23 cellular contexts compared by ENCODE assay signal in the genomic region with DNA sequence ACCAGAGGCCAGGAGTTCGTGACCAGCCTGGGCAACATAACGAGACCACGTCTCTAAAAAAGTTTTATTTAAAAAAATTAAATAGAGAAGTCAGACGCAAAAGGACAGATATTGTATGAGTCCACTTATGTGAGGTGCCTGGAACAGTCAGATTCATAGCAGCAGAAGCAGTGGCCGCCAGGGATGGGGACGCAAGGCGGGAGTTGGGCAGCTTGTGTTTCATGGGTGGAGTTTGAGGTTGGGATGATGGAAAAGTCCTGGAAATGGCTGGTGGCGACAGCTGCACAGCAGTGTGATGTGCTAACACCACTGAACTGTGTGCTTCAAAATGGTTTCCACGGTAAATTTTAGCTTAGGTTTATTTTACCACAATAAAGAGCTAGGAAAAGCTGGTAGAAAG. TPM values are rescaled to one million over a fixed set of nuclear protein-coding genes. Genes with fewer than 3 reads are reported as not detected.
DNase-seq lines count a peak whose midpoint lies in the region; ATAC-seq and TF ChIP-seq lines count a peak whose summit lies in the region.
"Had no signal": no experiment of that assay in that cellular context is flagged by ENCODE, and none has a peak within 500 bp of the region (broad histone marks: within the 10 kb centered on the region; RNA-seq: fewer than 3 reads in every experiment).

No MANE protein-coding gene starts in this region.

- intact Hi-C loops in sigmoid colon (cut with DNase I) = no loop called here

- no peak for TF ChIP-seq CTCF in sigmoid colon (IDR thresholded peaks at IDR 0.05)

- H3K27ac ChIP-seq in sigmoid colon = no peak overlapping the region
- H3K27ac ChIP-seq: 22Rv1, GM23248, RWPE1 had no signal

- H3K9me3 ChIP-seq in sigmoid colon = no peaks in the 10 kb centered on the region

- ATAC-seq in HG03439 (IDR thresholded peaks at IDR 0.05; ENCODE audit: unreplicated experiment) (no peak), GM18858 (IDR thresholded peaks at IDR 0.05; ENCODE audit: unreplicated experiment) (no peak)
- ATAC-seq in activated T-cell treated with anti-CD3 and anti-CD28 coated beads, Interleukin-2, amount 50 U/mL, for 4 hours = no peak
- ATAC-seq: CD8-positive, alpha-beta T cell had no signal

- no peaks in the 10 kb centered on the region for H3K36me3 Mint-ChIP-seq in activated T-cell treated with anti-CD3 and anti-CD28 coated beads, Interleukin-2, amount 50 U/mL, for 4 hours (ENCODE audit: insufficient read depth)
- H3K36me3 Mint-ChIP-seq: CD8-positive, alpha-beta T cell had no signal

- no peak for TF ChIP-seq POLR2A in sigmoid colon (IDR thresholded peaks at IDR 0.05)

- peaks cover 12% of the 10 kb centered on the region for H3K27me3 Mint-ChIP-seq in activated T-cell treated with anti-CD3 and anti-CD28 coated beads, Interleukin-2, amount 50 U/mL, for 4 hours (ENCODE audit: low read depth)

- no peaks in the 10 kb centered on the region for H3K4me1 Mint-ChIP-seq in activated T-cell treated with anti-CD3 and anti-CD28 coated beads, Interleukin-2, amount 50 U/mL, for 4 hours (ENCODE audit: low read depth)

- H3K36me3 ChIP-seq in sigmoid colon = no peaks in the 10 kb centered on the region

- H3K9me3 Mint-ChIP-seq in activated T-cell treated with anti-CD3 and anti-CD28 coated beads, Interleukin-2, amount 50 U/mL, for 4 hours = no peaks in the 10 kb centered on the region
- H3K9me3 Mint-ChIP-seq: HFFc6 had no signal

- H3K4me3 Mint-ChIP-seq in activated T-cell treated with anti-CD3 and anti-CD28 coated beads, Interleukin-2, amount 50 U/mL, for 4 hours = no peak overlapping the region
- H3K4me3 Mint-ChIP-seq: CD8-positive, alpha-beta T cell; H9; HFFc6 had no signal

- H3K4me3 ChIP-seq in sigmoid colon = no peak overlapping the region
- H3K4me3 ChIP-seq: GM23248 had no signal

- DNase-seq in activated effector memory CD4-positive, alpha-beta T cell treated with anti-CD3 and anti-CD28 coated beads, Interleukin-2, amount 50 U/mL, for 16 hours = peak; percentile 31
- no peak for DNase-seq in activated effector memory CD4-positive, alpha-beta T cell treated with Interleukin-2 at 50 U/mL for 16 hours
- DNase-seq in left kidney (ENCODE audit: low read depth, low spot score) (peak; percentile 67), sigmoid colon (peak; percentile 36), amniotic stem cell (lab: John Stamatoyannopoulos, UW) (no peak)
- DNase-seq in activated T-cell treated with anti-CD3 and anti-CD28 coated beads, Interleukin-2, amount 50 U/mL, for 4 hours = no peak
- DNase-seq: C1 segment of cervical spinal cord; CD8-positive, alpha-beta T cell; DMS153; GM23248; H9; HFFc6; KG1; NCI-H1105; NCI-H2029; NCI-H226; NCI-H510A treated with DMSO at 0.1 percent for 48 hours; NCI-H748 treated with DMSO at 0.1 percent for 48 hours; SIG-M5 had no signal

- no peak for TF ChIP-seq EP300 in sigmoid colon (IDR thresholded peaks at IDR 0.05)

- no peaks in the 10 kb centered on the region for H3K27me3 ChIP-seq in sigmoid colon

- no peaks in the 10 kb centered on the region for H3K4me1 ChIP-seq in sigmoid colon

- WGBS in sigmoid colon, 2 donors = 92 to 93% methylated on average over 9 of the region's 9 CpGs

RNA-seq across cellular contexts. Expression of gene DDX11, which starts 57.6 kb away (rescaled TPM):
- 10 to 100 TPM in 2 of 4 donors, 1 to 10 TPM in 2; 3.6 to 20.6 (median 11.6) TPM for total RNA-seq in sigmoid colon
- polyA plus RNA-seq in sigmoid colon = 10 to 100 TPM in 1 of 3 donors, 1 to 10 TPM in 2; 6.6 to 31.4 (median 6.9) TPM
- 100 to 1,000 TPM; 117 to 134 (median 129) TPM for total RNA-seq in activated T-cell treated with anti-CD3 and anti-CD28 coated beads, Interleukin-2, amount 50 U/mL, for 4 hours

Comparison
In these comparisons a context has a peak if more than half of its experiments do, and no peak if none do; other contexts are left out.
1. DNase-seq: peak in activated effector memory CD4-positive, alpha-beta T cell treated with anti-CD3 and anti-CD28 coated beads, Interleukin-2, amount 50 U/mL, for 16 hours (single experiment), left kidney (single experiment) and sigmoid colon (single experiment); none in activated effector memory CD4-positive, alpha-beta T cell treated with Interleukin-2 at 50 U/mL for 16 hours (single experiment), activated T-cell treated with anti-CD3 and anti-CD28 coated beads, Interleukin-2, amount 50 U/mL, for 4 hours (single experiment) and amniotic stem cell (single experiment).
2. RNA of gene DDX11, which starts 57.6 kb away (total RNA-seq): 117 to 134 TPM in activated T-cell treated with anti-CD3 and anti-CD28 coated beads, Interleukin-2, amount 50 U/mL, for 4 hours; 3.6 to 20.6 TPM in sigmoid colon; every median in the first group is over 4 times any median in the second.